In the genomic region with DNA sequence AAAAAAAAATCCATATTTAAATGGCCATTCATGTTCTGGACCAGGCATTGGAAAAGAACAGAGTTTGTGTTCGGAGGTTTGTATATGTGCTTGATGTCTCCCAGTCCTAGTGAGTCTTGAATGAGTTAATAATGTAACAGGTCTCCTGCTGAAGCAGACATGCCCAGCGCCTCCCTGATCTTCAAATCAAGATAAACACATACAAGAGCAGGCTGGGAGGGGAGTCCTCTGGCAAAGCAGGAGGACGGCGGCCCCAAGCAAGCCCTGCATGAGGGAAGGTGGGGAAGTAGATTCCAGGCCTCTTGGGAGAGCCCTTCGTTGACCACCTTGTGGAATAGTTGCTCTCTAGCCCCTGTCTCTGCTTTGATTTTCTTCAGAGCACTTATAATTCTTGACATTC, we compare ENCODE assay signal across 19 cellular contexts.
DNase-seq lines count a peak whose midpoint lies in the region; ATAC-seq and TF ChIP-seq lines count a peak whose summit lies in the region.
"Had no signal": no experiment of that assay in that cellular context is flagged by ENCODE, and none has a peak within 500 bp of the region (broad histone marks: within the 10 kb centered on the region; RNA-seq: fewer than 3 reads in every experiment).

No MANE protein-coding gene starts in this region.

- H2AFZ ChIP-seq in GM23248: no peak overlapping the region

- H3K4me3 ChIP-seq in GM23248 (no peak overlapping the region), stomach (no peak overlapping the region), left lung (no peak overlapping the region)
- H3K4me3 ChIP-seq: body of pancreas, ovary had no signal

- H3K27me3 ChIP-seq in GM23248 (replicated peaks; ENCODE audit: insufficient read depth): no peaks in the 10 kb centered on the region
- no peaks in the 10 kb centered on the region for H3K27me3 ChIP-seq in stomach
- no peaks in the 10 kb centered on the region for H3K27me3 ChIP-seq in left lung
- H3K27me3 ChIP-seq: body of pancreas, ovary had no signal

- no peaks in the 10 kb centered on the region for H3K79me2 ChIP-seq in GM23248 (ENCODE audit: insufficient read depth)

- no peak overlapping the region for H3K4me2 ChIP-seq in GM23248 (ENCODE audit: unreplicated experiment)

- no peak for TF ChIP-seq EP300 in stomach (IDR thresholded peaks at IDR 0.05)

- intact Hi-C loops in stomach (cut with DNase I; ENCODE audit: low total_unique reads): no loop called here
- intact Hi-C loops in left lung (cut with DNase I): no loop called here

- no peaks in the 10 kb centered on the region for H3K9me3 ChIP-seq in GM23248 (ENCODE audit: low read depth)
- H3K9me3 ChIP-seq in stomach: peaks cover 0 to 12% (median 5%) of the 10 kb centered on the region in 4 donors
- H3K9me3 ChIP-seq in left lung: peaks cover 0 to 8% of the 10 kb centered on the region in 2 donors
- H3K9me3 ChIP-seq: body of pancreas, ovary had no signal

- no peak for TF ChIP-seq POLR2A in stomach (IDR thresholded peaks at IDR 0.05)

- H3K36me3 ChIP-seq in GM23248 (ENCODE audit: low read depth): no peaks in the 10 kb centered on the region
- H3K36me3 ChIP-seq in stomach: no peaks in the 10 kb centered on the region
- H3K36me3 ChIP-seq in left lung: no peaks in the 10 kb centered on the region
- H3K36me3 ChIP-seq: ovary had no signal

- no peak for ATAC-seq in HG02610 (IDR thresholded peaks at IDR 0.05; ENCODE audit: unreplicated experiment)
- no peak for ATAC-seq in left lung
- ATAC-seq: body of pancreas; Panc1; stimulated activated effector memory CD8-positive, alpha-beta T cell treated with anti-CD3 and anti-CD28 coated beads, Interleukin-12 subunit alpha, Interleukin-12 subunit beta, amount 100 ng/mL, for 72 hours had no signal

- TF ChIP-seq CTCF in stomach (IDR thresholded peaks at IDR 0.05): no peak
- no peak for TF ChIP-seq CTCF in chondrocyte (IDR thresholded peaks at IDR 0.05)
- no peak for TF ChIP-seq CTCF in left lung (IDR thresholded peaks at IDR 0.05)

- peaks cover 13% of the 10 kb centered on the region for H3K9me3 Mint-ChIP-seq in chondrocyte (ENCODE audit: low read depth)

- no peaks in the 10 kb centered on the region for H3K36me3 Mint-ChIP-seq in chondrocyte (ENCODE audit: low read depth)
- H3K36me3 Mint-ChIP-seq: stimulated activated effector memory CD8-positive, alpha-beta T cell treated with anti-CD3 and anti-CD28 coated beads, Interleukin-12 subunit alpha, Interleukin-12 subunit beta, amount 100 ng/mL, for 72 hours had no signal

- peaks cover 16% of the 10 kb centered on the region; the same call in 1 of the 2 replicates for H3F3A ChIP-seq in GM23248 (ENCODE audit: insufficient read depth)

- no peak overlapping the region for H3K4me3 Mint-ChIP-seq in chondrocyte (ENCODE audit: unreplicated experiment)
- H3K4me3 Mint-ChIP-seq: activated T-cell treated with anti-CD3 and anti-CD28 coated beads, Interleukin-2, amount 50 U/mL, for 24 hours; stimulated activated effector memory CD8-positive, alpha-beta T cell treated with anti-CD3 and anti-CD28 coated beads, Interleukin-12 subunit alpha, Interleukin-12 subunit beta, amount 100 ng/mL, for 72 hours had no signal

- DNase-seq in GM23248 (no peak), mesenteric fat pad (ENCODE audit: low spot score) (peak; percentile 68), stomach (no peak), chondrocyte (ENCODE audit: low spot score) (no peak), AG08395 (ENCODE audit: low spot score) (no peak), left lung (no peak)
- DNase-seq: activated CD4-positive, alpha-beta T cell treated with anti-CD3 and anti-CD28 coated beads, Interleukin-2, amount 50 U/mL, for 1 hour; activated naive CD4-positive, alpha-beta T cell treated with anti-CD3 and anti-CD28 coated beads, Interleukin-2, amount 50 U/mL, for 16 hours; activated T-cell treated with anti-CD3 and anti-CD28 coated beads, Interleukin-2, amount 50 U/mL, for 24 hours; body of pancreas; COR-L47; NCI-H1105 treated with DMSO at 0.1 percent for 48 hours; NCI-H2171; NCI-H774; ovary had no signal

- WGBS in GM23248 (ENCODE audit: low coverage in 1 of 2, low lambda C conversion rate in 2 of 2, missing lambda C conversion rate in 2 of 2), 2 experiments: 91 to 92% methylated on average over 5 of the region's 5 CpGs
- 65 to 84% (median 74%) methylated on average over 5 of the region's 5 CpGs for WGBS in stomach, 5 donors

- H3K9me2 ChIP-seq in GM23248 (ENCODE audit: insufficient read depth): no peaks in the 10 kb centered on the region

- in situ Hi-C loops in GM23248 (cut with MboI): no loop called here

- H3K4me1 ChIP-seq in GM23248 (ENCODE audit: insufficient read depth): peaks cover 19% of the 10 kb centered on the region
- H3K4me1 ChIP-seq in stomach: peaks cover 18 to 59% (median 47%) of the 10 kb centered on the region in 4 donors
- peaks cover 24 to 36% of the 10 kb centered on the region in 2 donors for H3K4me1 ChIP-seq in left lung

- peaks cover 13% of the 10 kb centered on the region for H3K4me1 Mint-ChIP-seq in chondrocyte (ENCODE audit: low read depth)
- H3K4me1 Mint-ChIP-seq: stimulated activated effector memory CD8-positive, alpha-beta T cell treated with anti-CD3 and anti-CD28 coated beads, Interleukin-12 subunit alpha, Interleukin-12 subunit beta, amount 100 ng/mL, for 72 hours had no signal

- H3K27me3 Mint-ChIP-seq in chondrocyte (ENCODE audit: low read depth): no peaks in the 10 kb centered on the region
- H3K27me3 Mint-ChIP-seq: activated T-cell treated with anti-CD3 and anti-CD28 coated beads, Interleukin-2, amount 50 U/mL, for 24 hours had no signal

- no peaks in the 10 kb centered on the region for H4K20me1 ChIP-seq in GM23248 (ENCODE audit: insufficient read depth)

- H3K9ac ChIP-seq in GM23248: no peak overlapping the region

- H3K27ac ChIP-seq in GM23248 (peak overlapping the region; percentile 63), cingulate gyrus (ENCODE audit: low read depth, low read length) (peak overlapping the region; percentile 78), stomach (peak overlapping the region in 4 of 5 donors; percentile 70 to 82 (median 81)), left lung (peak overlapping the region in 1 of 2 donors; percentile 71)
- H3K27ac ChIP-seq: body of pancreas, ovary had no signal

- no peak overlapping the region for H3K27ac Mint-ChIP-seq in chondrocyte (ENCODE audit: unreplicated experiment)
- H3K27ac Mint-ChIP-seq: activated T-cell treated with anti-CD3 and anti-CD28 coated beads, Interleukin-2, amount 50 U/mL, for 24 hours; stimulated activated effector memory CD8-positive, alpha-beta T cell treated with anti-CD3 and anti-CD28 coated beads, Interleukin-12 subunit alpha, Interleukin-12 subunit beta, amount 100 ng/mL, for 72 hours had no signal
